ENCODE assay signal across 8 cellular contexts in genomic region chr7:7321681-7322080, GRCh38.
DNase-seq lines count a peak whose midpoint lies in the region; ATAC-seq and TF ChIP-seq lines count a peak whose summit lies in the region.

No MANE protein-coding gene starts in this region.

- peaks cover 6 to 7% of the 10 kb centered on the region in 2 donors for H3K27me3 Mint-ChIP-seq in natural killer cell (ENCODE audit: low read depth in 2 of 2)

- no peak overlapping the region for H3K4me3 Mint-ChIP-seq in natural killer cell

- no peak for TF ChIP-seq CTCF in natural killer cell (IDR thresholded peaks at IDR 0.05)

- in situ Hi-C loops in Caki2 (cut with HindIII; ENCODE audit: low pct_unique_long_range_greater_than_20kb, low sequenced_read_pairs): no loop called here

- H3K27ac Mint-ChIP-seq in natural killer cell: no peak overlapping the region

- ATAC-seq in GM21423 (IDR thresholded peaks at IDR 0.05; ENCODE audit: unreplicated experiment) (peak; percentile 93), HG03575 (IDR thresholded peaks at IDR 0.05; ENCODE audit: extremely low read depth, insufficient number of reproducible peaks, low FRiP score, unreplicated experiment) (peak; percentile 90), natural killer cell (no peak)

- no peaks in the 10 kb centered on the region for H3K4me1 Mint-ChIP-seq in natural killer cell

- H3K36me3 Mint-ChIP-seq in natural killer cell: no peaks in the 10 kb centered on the region

- no peaks in the 10 kb centered on the region for H3K9me3 Mint-ChIP-seq in natural killer cell

- intact Hi-C loops in natural killer cell (cut with micrococcal nuclease): no loop called here

- DNase-seq in Caki2 (ENCODE audit: low read depth) (peak; percentile 97), fibroblast of gingiva (ENCODE audit: low read depth) (peak; percentile 75), natural killer cell (no peak), NCI-H1048 (lab: John Stamatoyannopoulos, UW) (no peak), iPS-NIHi7 (ENCODE audit: extremely low spot score) (no peak), NCI-H774 (lab: John Stamatoyannopoulos, UW) (no peak)

Comparison
In these comparisons a context has a peak if more than half of its experiments do, and no peak if none do; other contexts are left out.
1. DNase-seq: peak in Caki2 (single experiment) and fibroblast of gingiva (single experiment); none in natural killer cell (single experiment), NCI-H1048 (single experiment), iPS-NIHi7 (single experiment) and NCI-H774 (single experiment).
2. ATAC-seq: peak in GM21423 (single experiment) and HG03575 (single experiment); none in natural killer cell (0 of 3).